ENCODE assay signal across 8 cellular contexts in the genomic region with DNA sequence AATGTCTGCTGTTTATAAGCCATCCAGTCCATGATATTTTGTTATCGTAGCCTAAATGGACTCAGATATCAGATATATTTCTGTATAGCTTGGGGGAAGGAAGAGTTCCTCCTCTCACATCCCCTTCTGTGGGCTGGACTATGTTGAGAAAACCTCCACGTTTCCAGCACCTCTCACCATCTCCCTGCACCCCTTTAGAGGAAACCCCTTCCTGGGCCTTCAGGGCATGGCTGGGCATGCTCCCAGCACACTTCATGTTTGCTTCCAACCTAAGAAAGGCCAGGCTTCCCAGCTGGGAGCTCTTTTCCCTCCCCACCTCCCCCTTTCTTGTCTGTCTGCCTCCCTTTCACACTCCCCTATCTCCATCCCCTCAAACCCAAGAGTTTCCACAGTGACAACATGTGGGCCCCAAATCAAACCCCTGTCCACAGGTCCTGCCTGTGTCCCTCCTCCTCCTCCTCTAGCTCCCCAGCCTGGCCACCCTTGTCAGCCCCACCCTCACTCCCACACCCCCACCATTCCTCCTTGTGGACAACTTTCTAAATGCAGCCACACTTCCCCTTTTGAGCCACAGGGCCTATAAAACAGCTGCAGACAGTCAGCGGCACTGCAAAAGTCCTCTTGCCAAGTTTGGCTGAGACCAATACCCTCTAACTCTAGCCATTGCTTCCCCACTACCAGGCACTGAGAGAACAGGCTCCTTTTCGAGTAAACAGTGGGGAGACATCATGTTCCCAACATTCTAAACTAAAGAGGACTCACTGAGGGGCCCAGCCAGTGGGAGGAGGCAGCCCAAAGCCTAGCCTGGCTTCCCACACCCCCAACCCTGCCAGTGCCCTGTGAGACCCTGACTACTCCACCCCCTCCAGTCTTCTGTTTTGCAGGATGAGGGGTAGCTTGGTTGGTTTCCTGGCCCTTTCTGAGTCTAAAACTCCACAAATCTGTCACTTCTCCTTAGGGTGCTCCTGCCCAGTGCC.
DNase-seq lines count a peak whose midpoint lies in the region; ATAC-seq and TF ChIP-seq lines count a peak whose summit lies in the region.

No MANE protein-coding gene starts in this region.

- no peaks in the 10 kb centered on the region for H3K79me2 ChIP-seq in osteoblast (ENCODE audit: insufficient read depth, low read length)

- no peaks in the 10 kb centered on the region for H3K27me3 ChIP-seq in osteoblast (ENCODE audit: insufficient read depth, low read length)

- H4K20me1 ChIP-seq in osteoblast (ENCODE audit: insufficient read depth, low read length), result no peaks in the 10 kb centered on the region

- TF ChIP-seq POLR2A in erythroblast (IDR thresholded peaks at IDR 0.05; ENCODE audit: low read length), result no peak

- peak overlapping the region; percentile 9 for H3K27ac ChIP-seq in osteoblast (ENCODE audit: low read depth, low read length)

- H3K4me2 ChIP-seq in osteoblast (ENCODE audit: insufficient read depth, low read length), result no peak overlapping the region

- H3K36me3 ChIP-seq in osteoblast (ENCODE audit: insufficient read depth, low read length), result no peaks in the 10 kb centered on the region

- no peak overlapping the region for H3K4me3 ChIP-seq in osteoblast (ENCODE audit: insufficient read depth, low read length)

- ATAC-seq in GM21381 (IDR thresholded peaks at IDR 0.05; ENCODE audit: unreplicated experiment) (peak; percentile 53), HG03565 (IDR thresholded peaks at IDR 0.05; ENCODE audit: unreplicated experiment) (no peak)

- DNase-seq in 8988T (peak; percentile 63), OCI-M1 (lab: John Stamatoyannopoulos, UW) (peak; percentile 89), erythroblast (lab: John Stamatoyannopoulos, UW) (peak; percentile 54 to 65), osteoblast (ENCODE audit: insufficient read length, low spot score, missing footprints) (peak; percentile 94), activated gamma-delta T cell (lab: John Stamatoyannopoulos, UW) (no peak)
- DNase-seq in activated CD4-positive, CD25-positive, alpha-beta regulatory T cell treated with anti-CD3 and anti-CD28 coated beads, Interleukin-2, amount 50 U/mL, for 72 hours, result no peak

- peak; percentile 47 for TF ChIP-seq CTCF in osteoblast (IDR thresholded peaks at IDR 0.05; ENCODE audit: extremely low read depth, low read depth, low read length)

- no peaks in the 10 kb centered on the region for H3K9me3 ChIP-seq in osteoblast (ENCODE audit: low read depth, low read length)

- H2AFZ ChIP-seq in osteoblast (ENCODE audit: low read length), result peak overlapping the region; percentile 58

- H3K4me1 ChIP-seq in osteoblast (ENCODE audit: insufficient read depth, low read length), result peaks cover 36% of the 10 kb centered on the region

Comparison
In these comparisons a context has a peak if more than half of its experiments do, and no peak if none do; other contexts are left out.
1. DNase-seq: peak in 8988T (single experiment), OCI-M1 (single experiment), erythroblast (2 of 2) and osteoblast (single experiment); none in activated CD4-positive, CD25-positive, alpha-beta regulatory T cell treated with anti-CD3 and anti-CD28 coated beads, Interleukin-2, amount 50 U/mL, for 72 hours (single experiment) and activated gamma-delta T cell (single experiment).